In genomic region chr5:55903121-55903701, GRCh38 we compare ENCODE assay signal across 8 cellular contexts. TPM values are rescaled to one million over a fixed set of nuclear protein-coding genes. Genes with fewer than 3 reads are reported as not detected.
A peak's percentile ranks its signal among the peaks of the same experiment; 100 is the strongest.
DNase-seq lines count a peak whose midpoint lies in the region; ATAC-seq and TF ChIP-seq lines count a peak whose summit lies in the region.

No MANE protein-coding gene starts in this region.

- no peaks in the 10 kb centered on the region for H3K36me3 Mint-ChIP-seq in activated T-helper 1 cell treated with anti-CD3 and anti-CD28 coated beads, Interleukin-12 subunit alpha, Interleukin-12 subunit beta, Interleukin-2, Interleukin-4 antibody, amounts not matched to agents 30 ng/mL and 10 ng/mL and 1 ng/mL, durations not matched to agents 14 hours and 24 hours and 36 hours (ENCODE audit: low read depth)

- peak; percentile 88 for ATAC-seq in GM21786 (IDR thresholded peaks at IDR 0.05; ENCODE audit: unreplicated experiment)
- peak; percentile 43 for ATAC-seq in omental fat pad (ENCODE audit: low FRiP score)

- no peaks in the 10 kb centered on the region for H3K9me3 ChIP-seq in uterus
- no peaks in the 10 kb centered on the region for H3K9me3 ChIP-seq in colonic mucosa

- H3K4me1 ChIP-seq in uterus, result no peaks in the 10 kb centered on the region
- no peaks in the 10 kb centered on the region for H3K4me1 ChIP-seq in colonic mucosa

- TF ChIP-seq POLR2A in uterus (IDR thresholded peaks at IDR 0.05), result no peak

- no peak overlapping the region for H3K27ac ChIP-seq in uterus
- H3K27ac ChIP-seq in colonic mucosa, result no peak overlapping the region

- H3K4me1 Mint-ChIP-seq in activated T-helper 1 cell treated with anti-CD3 and anti-CD28 coated beads, Interleukin-12 subunit alpha, Interleukin-12 subunit beta, Interleukin-2, Interleukin-4 antibody, amounts not matched to agents 30 ng/mL and 10 ng/mL and 1 ng/mL, durations not matched to agents 14 hours and 24 hours and 36 hours (ENCODE audit: low read depth), result peaks cover 67% of the 10 kb centered on the region

- no peaks in the 10 kb centered on the region for H3K27me3 ChIP-seq in uterus
- no peaks in the 10 kb centered on the region for H3K27me3 ChIP-seq in colonic mucosa

- no peaks in the 10 kb centered on the region for H3K36me3 ChIP-seq in uterus
- H3K36me3 ChIP-seq in colonic mucosa, result no peaks in the 10 kb centered on the region

- no peak overlapping the region for H3K9ac ChIP-seq in colonic mucosa (ENCODE audit: low read depth in 2 of 2, low read length in 2 of 2)

- peak; percentile 73 for DNase-seq in GM10266 (ENCODE audit: extremely low spot score)
- DNase-seq in NCI-H226, result peak; percentile 27
- DNase-seq in activated T-helper 1 cell treated with anti-CD3 and anti-CD28 coated beads, Interleukin-12 subunit alpha, Interleukin-12 subunit beta, Interleukin-2, Interleukin-4 antibody, amounts not matched to agents 30 ng/mL and 10 ng/mL and 1 ng/mL, durations not matched to agents 14 hours and 24 hours and 36 hours (ENCODE audit: low spot score), result peak; percentile 79
- DNase-seq in omental fat pad (ENCODE audit: low spot score), result no peak
- no peak for DNase-seq in uterus
- DNase-seq in nucleus accumbens (lab: John Stamatoyannopoulos, UW), result no peak
- no peak for DNase-seq in colonic mucosa

- H3K4me3 ChIP-seq in uterus (no peak overlapping the region), colonic mucosa (no peak overlapping the region)

- no peak for TF ChIP-seq CTCF in GM10266 (IDR thresholded peaks at IDR 0.05; ENCODE audit: control insufficient read depth, insufficient read depth, low read depth, missing control alignments)
- TF ChIP-seq CTCF in omental fat pad (IDR thresholded peaks at IDR 0.05), result no peak
- no peak for TF ChIP-seq CTCF in uterus (IDR thresholded peaks at IDR 0.05)
- no peak for TF ChIP-seq CTCF in colonic mucosa (IDR thresholded peaks at IDR 0.05)

- H3K27me3 Mint-ChIP-seq in activated T-helper 1 cell treated with anti-CD3 and anti-CD28 coated beads, Interleukin-12 subunit alpha, Interleukin-12 subunit beta, Interleukin-2, Interleukin-4 antibody, amounts not matched to agents 30 ng/mL and 10 ng/mL and 1 ng/mL, durations not matched to agents 14 hours and 24 hours and 36 hours (ENCODE audit: insufficient read depth), result peaks cover 2% of the 10 kb centered on the region

- peak overlapping the region; percentile 78 for H3K27ac Mint-ChIP-seq in activated T-helper 1 cell treated with anti-CD3 and anti-CD28 coated beads, Interleukin-12 subunit alpha, Interleukin-12 subunit beta, Interleukin-2, Interleukin-4 antibody, amounts not matched to agents 30 ng/mL and 10 ng/mL and 1 ng/mL, durations not matched to agents 14 hours and 24 hours and 36 hours

- intact Hi-C loops in activated T-helper 1 cell treated with anti-CD3 and anti-CD28 coated beads, Interleukin-12 subunit alpha, Interleukin-12 subunit beta, Interleukin-2, Interleukin-4 antibody, amounts not matched to agents 30 ng/mL and 10 ng/mL and 1 ng/mL, durations not matched to agents 14 hours and 24 hours and 36 hours (cut with micrococcal nuclease), result loop anchor here (1.0 to 5.0 kb wide), 5 partner anchors 20 to 426 kb away; partner anchors contain the start of gene SLC38A9
- intact Hi-C loops in uterus (cut with DNase I; ENCODE audit: low total_unique reads) (no loop called here), colonic mucosa (cut with DNase I) (no loop called here)

- no peaks in the 10 kb centered on the region for H3K9me3 Mint-ChIP-seq in activated T-helper 1 cell treated with anti-CD3 and anti-CD28 coated beads, Interleukin-12 subunit alpha, Interleukin-12 subunit beta, Interleukin-2, Interleukin-4 antibody, amounts not matched to agents 30 ng/mL and 10 ng/mL and 1 ng/mL, durations not matched to agents 14 hours and 24 hours and 36 hours

- H3K4me3 Mint-ChIP-seq in activated T-helper 1 cell treated with anti-CD3 and anti-CD28 coated beads, Interleukin-12 subunit alpha, Interleukin-12 subunit beta, Interleukin-2, Interleukin-4 antibody, amounts not matched to agents 30 ng/mL and 10 ng/mL and 1 ng/mL, durations not matched to agents 14 hours and 24 hours and 36 hours, result peak overlapping the region; percentile 55

RNA-seq across cellular contexts. Expression of gene IL31RA, which starts 52.1 kb away (rescaled TPM):
- 0.44 and 0.80 TPM in 2 replicates for total RNA-seq in activated T-helper 1 cell treated with anti-CD3 and anti-CD28 coated beads, Interleukin-12 subunit alpha, Interleukin-12 subunit beta, Interleukin-2, Interleukin-4 antibody, amounts not matched to agents 30 ng/mL and 10 ng/mL and 1 ng/mL, durations not matched to agents 14 hours and 24 hours and 36 hours
- total RNA-seq in omental fat pad (not detected), uterus (under 1 TPM in 1 of 4 donors, not detected in 3; 0.07 TPM), colonic mucosa (under 1 TPM in 1 of 2 donors, not detected in 1; 0.16 TPM)

Comparison
In these comparisons a context has a peak if more than half of its experiments do, and no peak if none do; other contexts are left out.
1. DNase-seq: peak in GM10266 (single experiment), NCI-H226 (single experiment) and activated T-helper 1 cell treated with anti-CD3 and anti-CD28 coated beads, Interleukin-12 subunit alpha, Interleukin-12 subunit beta, Interleukin-2, Interleukin-4 antibody, amounts not matched to agents 30 ng/mL and 10 ng/mL and 1 ng/mL, durations not matched to agents 14 hours and 24 hours and 36 hours (single experiment); none in omental fat pad (single experiment), uterus (0 of 2), nucleus accumbens (0 of 56) and colonic mucosa (single experiment).